8 cellular contexts compared by ENCODE assay signal in the genomic region with DNA sequence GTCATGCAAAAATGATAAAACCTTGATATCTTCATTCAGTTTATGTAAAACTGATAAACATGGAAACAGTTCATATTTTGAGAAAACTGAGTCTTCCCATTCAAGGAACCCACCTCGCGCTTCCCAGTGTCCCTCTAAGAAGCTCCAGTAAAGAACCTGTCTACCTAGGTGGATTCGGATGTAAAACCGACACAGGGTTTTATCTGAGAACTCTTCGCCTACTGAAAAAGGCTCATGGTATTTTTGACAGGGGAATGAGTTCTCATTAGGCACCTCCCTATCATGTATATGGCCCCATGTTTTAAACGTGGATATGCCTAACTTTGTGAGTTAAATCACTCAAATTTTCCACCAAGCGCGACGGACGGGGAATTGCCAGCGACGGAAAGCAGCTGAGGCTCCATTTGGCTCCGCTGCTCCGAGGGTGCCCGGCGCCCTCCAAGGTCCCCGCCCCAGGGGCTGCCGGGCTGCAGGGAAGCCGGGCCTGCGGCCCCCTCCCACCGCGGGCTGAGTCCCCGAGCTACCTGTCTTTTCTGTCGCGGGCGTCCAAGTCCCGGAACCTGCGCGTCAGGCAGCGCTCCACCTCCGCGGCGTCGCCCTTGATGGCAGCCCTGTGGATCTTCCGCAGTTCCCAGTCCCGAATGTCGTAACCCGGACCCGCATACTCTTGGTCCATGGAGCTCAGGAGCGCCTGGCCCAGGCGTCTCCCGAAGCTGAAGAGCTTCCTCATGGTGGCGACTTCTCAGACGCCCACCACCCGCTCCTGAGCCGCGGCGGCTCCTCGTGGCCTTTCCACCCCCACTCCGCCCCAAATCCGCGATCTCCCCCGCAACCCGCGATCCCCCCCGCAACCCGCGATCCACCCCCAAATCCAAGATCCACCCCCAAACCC. TPM values are rescaled to one million over a fixed set of nuclear protein-coding genes. Genes with fewer than 3 reads are reported as not detected.
A peak's percentile ranks its signal among the peaks of the same experiment; 100 is the strongest.
DNase-seq lines count a peak whose midpoint lies in the region; ATAC-seq and TF ChIP-seq lines count a peak whose summit lies in the region.

No MANE protein-coding gene starts in this region.

- peaks cover 2% of the 10 kb centered on the region for H3K36me3 Mint-ChIP-seq in activated CD8-positive, alpha-beta T cell treated with anti-CD3 and anti-CD28 coated beads for 36 hours (ENCODE audit: low read depth)
- peaks cover 3% of the 10 kb centered on the region for H3K36me3 Mint-ChIP-seq in neural crest cell (ENCODE audit: low read depth)

- H3K36me3 ChIP-seq in esophagus muscularis mucosa, result no peaks in the 10 kb centered on the region
- no peaks in the 10 kb centered on the region for H3K36me3 ChIP-seq in aorta (ENCODE audit: control insufficient read depth in 1 of 2, insufficient read depth in 2 of 2, low read length in 1 of 2)

- H3K9me3 ChIP-seq in esophagus muscularis mucosa (peaks cover 0 to 9% (median 5%) of the 10 kb centered on the region in 4 donors), aorta (ENCODE audit: control insufficient read depth, low read length) (no peaks in the 10 kb centered on the region)

- H3K27me3 Mint-ChIP-seq in activated CD8-positive, alpha-beta T cell treated with anti-CD3 and anti-CD28 coated beads for 36 hours, result peaks cover 44% of the 10 kb centered on the region
- H3K27me3 Mint-ChIP-seq in neural crest cell (ENCODE audit: low read depth), result peaks cover 80% of the 10 kb centered on the region

- POLR2A ChIA-PET in activated CD8-positive, alpha-beta T cell treated with anti-CD3 and anti-CD28 coated beads for 36 hours (lab: Charles Lee), result no interaction called here

- H3K4me3 Mint-ChIP-seq in activated CD8-positive, alpha-beta T cell treated with anti-CD3 and anti-CD28 coated beads for 36 hours, result peak overlapping the region; percentile 78
- H3K4me3 Mint-ChIP-seq in neural crest cell, result peak overlapping the region; percentile 94

- CTCF ChIA-PET in activated CD8-positive, alpha-beta T cell treated with anti-CD3 and anti-CD28 coated beads for 36 hours (lab: Charles Lee), result interaction anchor here (0.8 to 2.2 kb wide), 2 partner anchors 21 to 47 kb away, joined by 3 to 8 read pairs; no protein-coding TSS in a partner anchor

- H3K4me1 ChIP-seq in esophagus muscularis mucosa (peaks cover 17 to 32% (median 29%) of the 10 kb centered on the region in 4 donors), aorta (ENCODE audit: control insufficient read depth in 1 of 2, insufficient read depth in 2 of 2, low read length in 2 of 2) (no peaks in the 10 kb centered on the region)

- in situ Hi-C loops in G401 (cut with HindIII; ENCODE audit: low sequenced_read_pairs), result no loop called here

- H3K27ac ChIP-seq in esophagus muscularis mucosa (replicated peaks in 1 of 4) (peak overlapping the region in 2 of 4 donors; percentile 36 to 68), aorta (ENCODE audit: low read depth in 1 of 2, low read length in 2 of 2) (no peak overlapping the region)

- no peak for TF ChIP-seq CTCF in activated CD8-positive, alpha-beta T cell treated with anti-CD3 and anti-CD28 coated beads for 36 hours (IDR thresholded peaks at IDR 0.05)
- TF ChIP-seq CTCF in esophagus muscularis mucosa (IDR thresholded peaks at IDR 0.05) (no peak), neural crest cell (conservative IDR thresholded peaks at IDR 0.05) (no peak)

- intact Hi-C loops in activated CD8-positive, alpha-beta T cell treated with anti-CD3 and anti-CD28 coated beads for 36 hours (cut with micrococcal nuclease), result no loop called here
- intact Hi-C loops in esophagus muscularis mucosa (cut with DNase I) (no loop called here), aorta (cut with DNase I) (no loop called here)

- DNase-seq in NCI-H2196 (lab: John Stamatoyannopoulos, UW; ENCODE audit: unreplicated experiment) (peak; percentile 8), NCI-H2196 treated with DMSO at 0.1 percent for 48 hours (lab: John Stamatoyannopoulos, UW; ENCODE audit: unreplicated experiment) (no peak), esophagus muscularis mucosa (ENCODE audit: extremely low spot score) (no peak), neural crest cell (ENCODE audit: low read depth, low spot score) (peak; percentile 8), aorta (peak in 1 of 2 donors; percentile 43), G401 (ENCODE audit: low spot score) (no peak)
- DNase-seq in activated CD8-positive, alpha-beta T cell treated with anti-CD3 and anti-CD28 coated beads for 36 hours, result peak; percentile 35

- H3K27ac Mint-ChIP-seq in activated CD8-positive, alpha-beta T cell treated with anti-CD3 and anti-CD28 coated beads for 36 hours, result peak overlapping the region; percentile 71
- peak overlapping the region; percentile 86 for H3K27ac Mint-ChIP-seq in neural crest cell (ENCODE audit: unreplicated experiment)

- H3K9me3 Mint-ChIP-seq in activated CD8-positive, alpha-beta T cell treated with anti-CD3 and anti-CD28 coated beads for 36 hours, result peaks cover 5% of the 10 kb centered on the region
- H3K9me3 Mint-ChIP-seq in neural crest cell, result no peaks in the 10 kb centered on the region

- peaks cover 0 to 69% (median 30%) of the 10 kb centered on the region in 4 donors for H3K27me3 ChIP-seq in esophagus muscularis mucosa
- no peaks in the 10 kb centered on the region for H3K27me3 ChIP-seq in aorta (ENCODE audit: control insufficient read depth in 1 of 2, insufficient read depth in 2 of 2, low read length in 1 of 2)

- WGBS in esophagus muscularis mucosa, result 13% methylated on average over 15 of the region's 58 CpGs
- WGBS in aorta, 2 donors, result 3 to 4% methylated on average over 52 to 58 of the region's 58 CpGs

- H3K4me1 Mint-ChIP-seq in activated CD8-positive, alpha-beta T cell treated with anti-CD3 and anti-CD28 coated beads for 36 hours (ENCODE audit: low read depth), result peaks cover 8% of the 10 kb centered on the region
- peaks cover 13% of the 10 kb centered on the region for H3K4me1 Mint-ChIP-seq in neural crest cell

- TF ChIP-seq POLR2A in esophagus muscularis mucosa (IDR thresholded peaks at IDR 0.05; ENCODE audit: low read depth), result no peak

- TF ChIP-seq EP300 in esophagus muscularis mucosa (IDR thresholded peaks at IDR 0.05), result no peak

- H3K4me3 ChIP-seq in esophagus muscularis mucosa, result peak overlapping the region; percentile 51 to 65 (median 55)
- H3K4me3 ChIP-seq in aorta (ENCODE audit: low read length in 2 of 2), result peak overlapping the region in 1 of 2 donors; percentile 2

- no peak for ATAC-seq in activated CD8-positive, alpha-beta T cell treated with anti-CD3 and anti-CD28 coated beads for 36 hours
- peak; percentile 42 for ATAC-seq in aorta (ENCODE audit: low FRiP score)
- ATAC-seq in GM18858 (IDR thresholded peaks at IDR 0.05; ENCODE audit: unreplicated experiment), result no peak

RNA-seq across cellular contexts. Expression of gene ANKRD18A, which starts 0.6 kb away (rescaled TPM):
- 1 to 10 TPM in 1 of 2 experiments, under 1 TPM in 1; 0.85 to 2.3 TPM for total RNA-seq in activated CD8-positive, alpha-beta T cell treated with anti-CD3 and anti-CD28 coated beads for 36 hours
- total RNA-seq in esophagus muscularis mucosa (under 1 TPM in 3 of 4 donors, not detected in 1; 0.11 to 0.58 (median 0.17) TPM), neural crest cell (4.8 and 7.6 TPM in 2 replicates), aorta (under 1 TPM; 0.06 to 0.18 TPM)
- not detected for polyA plus RNA-seq in aorta
- total RNA-seq in G401 (2014; rRNA removed; shearing (Covaris generic)), result 1.5 and 1.6 TPM in 2 replicates

Comparison
In these comparisons a context has a peak if more than half of its experiments do, and no peak if none do; other contexts are left out.
1. DNase-seq: peak in NCI-H2196 (single experiment), activated CD8-positive, alpha-beta T cell treated with anti-CD3 and anti-CD28 coated beads for 36 hours (single experiment) and neural crest cell (single experiment); none in NCI-H2196 treated with DMSO at 0.1 percent for 48 hours (single experiment), esophagus muscularis mucosa (single experiment) and G401 (single experiment).